In genomic region chr13:91154553-91154952, GRCh38 we compare ENCODE assay signal across 14 cellular contexts.
DNase-seq lines count a peak whose midpoint lies in the region; FAIRE-seq and TF ChIP-seq lines count a peak whose summit lies in the region.
"Had no signal": no experiment of that assay in that cellular context is flagged by ENCODE, and none has a peak within 500 bp of the region (broad histone marks: within the 10 kb centered on the region; RNA-seq: fewer than 3 reads in every experiment).

No MANE protein-coding gene starts in this region.

- H3K27me3 Mint-ChIP-seq in progenitor cell of endocrine pancreas = no peaks in the 10 kb centered on the region
- H3K27me3 Mint-ChIP-seq in activated CD4-positive, alpha-beta T cell treated with anti-CD3 and anti-CD28 coated beads, Interleukin-2, amount 10 ng/mL, durations not matched to agents 7 days and 5 days = peaks cover 16% of the 10 kb centered on the region

- H3K9me2 ChIP-seq in Karpas-422 (replicated peaks; ENCODE audit: insufficient read depth, low read length) = no peaks in the 10 kb centered on the region

- peak; percentile 23 for FAIRE-seq in H54 (lab: Jason Lieb, UNC)
- FAIRE-seq: keratinocyte had no signal

- no peaks in the 10 kb centered on the region for H3K4me1 ChIP-seq in Karpas-422 (ENCODE audit: low read length)
- H3K4me1 ChIP-seq: spleen had no signal

- no peak overlapping the region for H3K27ac ChIP-seq in Karpas-422 (ENCODE audit: low read length)
- H3K27ac ChIP-seq: dorsolateral prefrontal cortex had no signal

- no peak overlapping the region for H2AFZ ChIP-seq in Karpas-422 (ENCODE audit: low read length)

- no peak for TF ChIP-seq CTCF in progenitor cell of endocrine pancreas (IDR thresholded peaks at IDR 0.05; ENCODE audit: unreplicated experiment)

- H3K4me1 Mint-ChIP-seq in progenitor cell of endocrine pancreas (ENCODE audit: low read depth) = peaks cover 29% of the 10 kb centered on the region
- H3K4me1 Mint-ChIP-seq in activated CD4-positive, alpha-beta T cell treated with anti-CD3 and anti-CD28 coated beads, Interleukin-2, amount 10 ng/mL, durations not matched to agents 7 days and 5 days = no peaks in the 10 kb centered on the region

- CTCF ChIA-PET in activated CD4-positive, alpha-beta T cell treated with anti-CD3 and anti-CD28 coated beads, Interleukin-2, amount 10 ng/mL, durations not matched to agents 7 days and 5 days (lab: Charles Lee) = no interaction called here

- no peaks in the 10 kb centered on the region for H3K9me3 ChIP-seq in Karpas-422 (ENCODE audit: low read length)
- H3K9me3 ChIP-seq: spleen had no signal

- H3K36me3 Mint-ChIP-seq in progenitor cell of endocrine pancreas (ENCODE audit: insufficient read depth) = no peaks in the 10 kb centered on the region
- H3K36me3 Mint-ChIP-seq in activated CD4-positive, alpha-beta T cell treated with anti-CD3 and anti-CD28 coated beads, Interleukin-2, amount 10 ng/mL, durations not matched to agents 7 days and 5 days (ENCODE audit: low read depth) = no peaks in the 10 kb centered on the region

- DNase-seq in H54 (ENCODE audit: insufficient read length, low spot score) (no peak), SHP77 treated with DMSO at 0.1 percent for 48 hours (lab: John Stamatoyannopoulos, UW) (peak; percentile 72), iPS DF 19.7 (ENCODE audit: low read depth, low spot score) (peak; percentile 28), progenitor cell of endocrine pancreas (ENCODE audit: low spot score, unreplicated experiment) (no peak), Karpas-422 (no peak), DMS 273 (lab: John Stamatoyannopoulos, UW; ENCODE audit: unreplicated experiment) (no peak)
- no peak for DNase-seq in activated CD4-positive, alpha-beta T cell treated with anti-CD3 and anti-CD28 coated beads, Interleukin-2, amount 10 ng/mL, durations not matched to agents 7 days and 5 days
- DNase-seq: anterior cingulate cortex, dorsolateral prefrontal cortex, NCI-H1436 treated with DMSO at 0.1 percent for 48 hours, NCI-H774, spleen had no signal

- no peaks in the 10 kb centered on the region for H4K20me1 ChIP-seq in Karpas-422 (ENCODE audit: insufficient read depth, low read depth, low read length)

- H3K79me2 ChIP-seq in Karpas-422 (ENCODE audit: low read length) = no peaks in the 10 kb centered on the region

- peaks cover 5% of the 10 kb centered on the region for H3K9me3 Mint-ChIP-seq in progenitor cell of endocrine pancreas (ENCODE audit: low read depth)
- H3K9me3 Mint-ChIP-seq in activated CD4-positive, alpha-beta T cell treated with anti-CD3 and anti-CD28 coated beads, Interleukin-2, amount 10 ng/mL, durations not matched to agents 7 days and 5 days = no peaks in the 10 kb centered on the region
- H3K9me3 Mint-ChIP-seq: activated T-helper 1 cell treated with anti-CD3 and anti-CD28 coated beads, Interleukin-12 subunit alpha, Interleukin-12 subunit beta, Interleukin-2, Interleukin-4 antibody, amounts not matched to agents 30 ng/mL and 10 ng/mL and 1 ng/mL, durations not matched to agents 14 hours and 24 hours and 36 hours had no signal

- no peaks in the 10 kb centered on the region for H3K27me3 ChIP-seq in Karpas-422 (ENCODE audit: low read length)

- H3K27ac Mint-ChIP-seq in progenitor cell of endocrine pancreas = peak overlapping the region; percentile 90
- no peak overlapping the region for H3K27ac Mint-ChIP-seq in activated CD4-positive, alpha-beta T cell treated with anti-CD3 and anti-CD28 coated beads, Interleukin-2, amount 10 ng/mL, durations not matched to agents 7 days and 5 days
- H3K27ac Mint-ChIP-seq: activated T-helper 1 cell treated with anti-CD3 and anti-CD28 coated beads, Interleukin-12 subunit alpha, Interleukin-12 subunit beta, Interleukin-2, Interleukin-4 antibody, amounts not matched to agents 30 ng/mL and 10 ng/mL and 1 ng/mL, durations not matched to agents 14 hours and 24 hours and 36 hours had no signal

- H3K4me2 ChIP-seq in Karpas-422 (ENCODE audit: low read depth, low read length, poor library complexity, severe bottlenecking) = no peak overlapping the region

- H3K9ac ChIP-seq in Karpas-422 (ENCODE audit: low read length) = no peak overlapping the region

- POLR2A ChIA-PET in activated CD4-positive, alpha-beta T cell treated with anti-CD3 and anti-CD28 coated beads, Interleukin-2, amount 10 ng/mL, durations not matched to agents 7 days and 5 days (lab: Charles Lee) = interaction anchor here (0.6 kb wide), 1 partner anchor 274 kb away, joined by 3 read pairs; no protein-coding TSS in a partner anchor

- no peak overlapping the region for H3K4me3 Mint-ChIP-seq in progenitor cell of endocrine pancreas (ENCODE audit: low read depth)
- H3K4me3 Mint-ChIP-seq in activated CD4-positive, alpha-beta T cell treated with anti-CD3 and anti-CD28 coated beads, Interleukin-2, amount 10 ng/mL, durations not matched to agents 7 days and 5 days = no peak overlapping the region
- H3K4me3 Mint-ChIP-seq: activated T-helper 1 cell treated with anti-CD3 and anti-CD28 coated beads, Interleukin-12 subunit alpha, Interleukin-12 subunit beta, Interleukin-2, Interleukin-4 antibody, amounts not matched to agents 30 ng/mL and 10 ng/mL and 1 ng/mL, durations not matched to agents 14 hours and 24 hours and 36 hours had no signal

- no peak for TF ChIP-seq POLR2A in H54 (IDR thresholded peaks at IDR 0.05; ENCODE audit: low read depth, low read length)

- no peaks in the 10 kb centered on the region for H3K36me3 ChIP-seq in Karpas-422 (ENCODE audit: insufficient read depth, low read length)
- H3K36me3 ChIP-seq: spleen had no signal

- no peak overlapping the region for H3K4me3 ChIP-seq in Karpas-422 (ENCODE audit: low read length)
- H3K4me3 ChIP-seq: dorsolateral prefrontal cortex, spleen had no signal

Comparison
In these comparisons a context has a peak if more than half of its experiments do, and no peak if none do; other contexts are left out.
1. DNase-seq: peak in SHP77 treated with DMSO at 0.1 percent for 48 hours (single experiment) and iPS DF 19.7 (single experiment); none in H54 (single experiment), progenitor cell of endocrine pancreas (single experiment), activated CD4-positive, alpha-beta T cell treated with anti-CD3 and anti-CD28 coated beads, Interleukin-2, amount 10 ng/mL, durations not matched to agents 7 days and 5 days (single experiment), Karpas-422 (single experiment) and DMS 273 (single experiment).